In genomic region chr22:23783496-23784167, GRCh38 we compare ENCODE assay signal across 22 cellular contexts. TPM values are rescaled to one million over a fixed set of nuclear protein-coding genes. Genes with fewer than 3 reads are reported as not detected.
DNase-seq lines count a peak whose midpoint lies in the region; ATAC-seq and TF ChIP-seq lines count a peak whose summit lies in the region.
"Had no signal": no experiment of that assay in that cellular context is flagged by ENCODE, and none has a peak within 500 bp of the region (broad histone marks: within the 10 kb centered on the region; RNA-seq: fewer than 3 reads in every experiment).

No MANE protein-coding gene starts in this region.

- no peaks in the 10 kb centered on the region for H3K27me3 Mint-ChIP-seq in activated CD4-positive, alpha-beta T cell treated with anti-CD3 and anti-CD28 coated beads, Interleukin-2, amount 10 ng/mL, durations not matched to agents 7 days and 5 days
- H3K27me3 Mint-ChIP-seq: CD4-positive, alpha-beta memory T cell had no signal

- intact Hi-C loops in Right ventricle myocardium inferior (cut with DNase I) = no loop called here

- POLR2A ChIA-PET in activated CD4-positive, alpha-beta T cell treated with anti-CD3 and anti-CD28 coated beads, Interleukin-2, amount 10 ng/mL, durations not matched to agents 7 days and 5 days (lab: Charles Lee) = interaction anchor here (0.6 kb wide), 2 partner anchors 30 to 560 kb away, joined by 3 to 8 read pairs; no protein-coding TSS in a partner anchor
- POLR2A ChIA-PET in RWPE1 (lab: Yijun Ruan, JAX; ENCODE audit: low non-redundant PET) = no interaction called here

- H3K27ac Mint-ChIP-seq in activated CD4-positive, alpha-beta T cell treated with anti-CD3 and anti-CD28 coated beads, Interleukin-2, amount 10 ng/mL, durations not matched to agents 7 days and 5 days = peak overlapping the region; percentile 13

- H3K4me3 Mint-ChIP-seq in activated CD4-positive, alpha-beta T cell treated with anti-CD3 and anti-CD28 coated beads, Interleukin-2, amount 10 ng/mL, durations not matched to agents 7 days and 5 days = no peak overlapping the region

- TF ChIP-seq CTCF in RWPE1 (conservative IDR thresholded peaks at IDR 0.05; ENCODE audit: low read depth) = no peak

- peaks cover 0 to 2% (median 0%) of the 10 kb centered on the region in 3 donors for H3K36me3 ChIP-seq in skeletal muscle tissue (ENCODE audit: control insufficient read depth in 3 of 3, insufficient read depth in 3 of 3, low read length in 3 of 3)
- H3K36me3 ChIP-seq: BE2C had no signal

- H3K4me3 ChIP-seq in skeletal muscle tissue (ENCODE audit: low read length in 3 of 3) = no peak overlapping the region

- CTCF ChIA-PET in activated CD4-positive, alpha-beta T cell treated with anti-CD3 and anti-CD28 coated beads, Interleukin-2, amount 10 ng/mL, durations not matched to agents 7 days and 5 days (lab: Charles Lee) = interaction anchor here (1.0 kb wide), 1 partner anchor 66 kb away, joined by 3 read pairs; no protein-coding TSS in a partner anchor
- CTCF ChIA-PET in RWPE1 (lab: Yijun Ruan, JAX) = no interaction called here

- H3K36me3 Mint-ChIP-seq in activated CD4-positive, alpha-beta T cell treated with anti-CD3 and anti-CD28 coated beads, Interleukin-2, amount 10 ng/mL, durations not matched to agents 7 days and 5 days (ENCODE audit: low read depth) = peaks cover 2% of the 10 kb centered on the region

- DNase-seq in activated CD4-positive, alpha-beta T cell treated with anti-CD3 and anti-CD28 coated beads, Interleukin-2, amount 10 ng/mL, durations not matched to agents 7 days and 5 days = no peak
- DNase-seq in activated CD4-positive, alpha-beta T cell treated with anti-CD3 and anti-CD28 coated beads for 4 hours = no peak
- DNase-seq in RWPE1 (ENCODE audit: low spot score) (no peak), myocyte (ENCODE audit: low read depth) (peak; percentile 56), Right ventricle myocardium inferior (ENCODE audit: missing footprints) (no peak)
- no peak for DNase-seq in stimulated activated naive CD4-positive, alpha-beta T cell (lab: John Stamatoyannopoulos, UW)
- DNase-seq: BE2C, DMS153, KG1, NCI-H187 treated with DMSO at 0.1 percent for 48 hours, NCI-H226, NCI-H524, NCI-H82, SHP77 treated with DMSO at 0.1 percent for 48 hours, SK-N-SH had no signal

- no peaks in the 10 kb centered on the region for H3K9me3 Mint-ChIP-seq in activated CD4-positive, alpha-beta T cell treated with anti-CD3 and anti-CD28 coated beads, Interleukin-2, amount 10 ng/mL, durations not matched to agents 7 days and 5 days
- H3K9me3 Mint-ChIP-seq: CD4-positive, alpha-beta memory T cell had no signal

- H3K27ac ChIP-seq in RWPE1 (peak overlapping the region; percentile 23), skeletal muscle tissue (ENCODE audit: low read depth, low read length) (no peak overlapping the region)
- H3K27ac ChIP-seq: 22Rv1 had no signal

- no peak for ATAC-seq in HG03460 (IDR thresholded peaks at IDR 0.05; ENCODE audit: unreplicated experiment)
- ATAC-seq in Right ventricle myocardium inferior = no peak

- H3K4me1 Mint-ChIP-seq in activated CD4-positive, alpha-beta T cell treated with anti-CD3 and anti-CD28 coated beads, Interleukin-2, amount 10 ng/mL, durations not matched to agents 7 days and 5 days = peaks cover 29% of the 10 kb centered on the region

- H3K4me1 ChIP-seq in skeletal muscle tissue (ENCODE audit: control insufficient read depth in 3 of 3, insufficient read depth in 3 of 3, low read length in 3 of 3) = peaks cover 27 to 35% (median 32%) of the 10 kb centered on the region in 3 donors

- peak overlapping the region in 2 of 3 donors; percentile 25 to 43 for H3K9ac ChIP-seq in skeletal muscle tissue (ENCODE audit: low read depth in 1 of 3, low read length in 3 of 3)
- H3K9ac ChIP-seq: SK-N-SH had no signal

- no peaks in the 10 kb centered on the region for H3K9me3 ChIP-seq in skeletal muscle tissue (ENCODE audit: control insufficient read depth in 3 of 3, low read length in 3 of 3)
- H3K9me3 ChIP-seq: BE2C, SK-N-SH had no signal

- no peaks in the 10 kb centered on the region for H3K27me3 ChIP-seq in skeletal muscle tissue (ENCODE audit: control insufficient read depth in 3 of 3, insufficient read depth in 3 of 3, low read length in 3 of 3)
- H3K27me3 ChIP-seq: BE2C had no signal

RNA-seq across cellular contexts. Expression of gene SMARCB1, which starts 3.1 kb away (rescaled TPM):
- 10 to 100 TPM; 91.4 to 92.6 TPM for total RNA-seq in activated CD4-positive, alpha-beta T cell treated with anti-CD3 and anti-CD28 coated beads, Interleukin-2, amount 10 ng/mL, durations not matched to agents 7 days and 5 days
- total RNA-seq in myocyte = 58.8 and 62.9 TPM in 2 replicates
- 122 TPM for polyA plus RNA-seq in myocyte (2012)
- total RNA-seq in skeletal muscle tissue = 13.6 TPM
- 52.5 TPM for total RNA-seq in Right ventricle myocardium inferior

RNA-seq across cellular contexts. Expression of gene MMP11, which starts 11.0 kb away (rescaled TPM):
- total RNA-seq in activated CD4-positive, alpha-beta T cell treated with anti-CD3 and anti-CD28 coated beads, Interleukin-2, amount 10 ng/mL, durations not matched to agents 7 days and 5 days = under 1 TPM; 0.27 to 0.50 TPM
- total RNA-seq in myocyte (51.5 and 67.7 TPM in 2 replicates), skeletal muscle tissue (6.3 TPM), Right ventricle myocardium inferior (28.0 TPM)
- 303 TPM for polyA plus RNA-seq in myocyte (2012)

RNA-seq across cellular contexts. Expression of gene CHCHD10, which starts 15.9 kb away (rescaled TPM):
- total RNA-seq in activated CD4-positive, alpha-beta T cell treated with anti-CD3 and anti-CD28 coated beads, Interleukin-2, amount 10 ng/mL, durations not matched to agents 7 days and 5 days = 10 to 100 TPM; 44.6 to 55.4 TPM
- total RNA-seq in myocyte (2.7 and 19.8 TPM in 2 replicates), skeletal muscle tissue (3.7 TPM), Right ventricle myocardium inferior (1,642 TPM)
- polyA plus RNA-seq in myocyte (2012) = 140 TPM

RNA-seq across cellular contexts. Expression of gene C22orf15, which starts 20.8 kb away (rescaled TPM):
- total RNA-seq in activated CD4-positive, alpha-beta T cell treated with anti-CD3 and anti-CD28 coated beads, Interleukin-2, amount 10 ng/mL, durations not matched to agents 7 days and 5 days = 1 to 10 TPM in 1 of 2 experiments, under 1 TPM in 1; 0.99 to 1.3 TPM
- 1.2 TPM in 1 of 2 replicates, not detected in the other for total RNA-seq in myocyte
- 0.34 TPM for polyA plus RNA-seq in myocyte (2012)
- not detected for total RNA-seq in skeletal muscle tissue
- not detected for total RNA-seq in Right ventricle myocardium inferior
- total RNA-seq: Daoy, H4 had no signal

RNA-seq across cellular contexts. Expression of gene VPREB3, which starts 29.4 kb away (rescaled TPM):
- not detected for total RNA-seq in activated CD4-positive, alpha-beta T cell treated with anti-CD3 and anti-CD28 coated beads, Interleukin-2, amount 10 ng/mL, durations not matched to agents 7 days and 5 days
- total RNA-seq in myocyte (0.51 TPM in 1 of 2 replicates, not detected in the other), skeletal muscle tissue (not detected), Right ventricle myocardium inferior (0.43 TPM)
- 0.25 TPM for polyA plus RNA-seq in myocyte (2012)
- total RNA-seq: CD4-positive, alpha-beta memory T cell; Daoy; H4 had no signal
- polyA plus RNA-seq: AG04450, SK-N-SH had no signal

Comparison
In these comparisons a context has a peak if more than half of its experiments do, and no peak if none do; other contexts are left out.
1. RNA of gene CHCHD10, which starts 15.9 kb away (total RNA-seq): 1,642 TPM in Right ventricle myocardium inferior (single experiment); 44.6 to 55.4 TPM in activated CD4-positive, alpha-beta T cell treated with anti-CD3 and anti-CD28 coated beads, Interleukin-2, amount 10 ng/mL, durations not matched to agents 7 days and 5 days, 2.7 to 19.8 TPM in myocyte and 3.7 TPM in skeletal muscle tissue (single experiment); every median in the first group is over 10 times any median in the second.